Comparison of ENCODE assay signal across 8 cellular contexts in genomic region chr1:234801147-234801546, GRCh38.
DNase-seq lines count a peak whose midpoint lies in the region; ATAC-seq, FAIRE-seq and TF ChIP-seq lines count a peak whose summit lies in the region.
"Not testable (repeated sequence)": the region's sequence is repeated elsewhere in the genome, so short reads cannot be mapped to it uniquely, and the experiment has no call there.

No MANE protein-coding gene starts in this region.

- not testable (repeated sequence) for H3K4me1 ChIP-seq in GM23248 (ENCODE audit: insufficient read depth); Panc1 (ENCODE audit: control insufficient read depth, insufficient read depth, low read length); lung (ENCODE audit: control insufficient read depth in 2 of 2, insufficient read depth in 2 of 2, low read length in 2 of 2); pancreas; upper lobe of left lung

- H3K27ac ChIP-seq in GM23248: peak overlapping the region; percentile 48; the same call in 1 of the 2 replicates
- not testable (repeated sequence) for H3K27ac ChIP-seq in Panc1 (ENCODE audit: low read length); lung (ENCODE audit: low read depth in 1 of 2, low read length in 1 of 2); pancreas; upper lobe of left lung

- not testable (repeated sequence) for BruUV-seq in Panc1 (replicated peaks; lab: Mats Ljungman, UMichigan)

- TF ChIP-seq POLR2A in upper lobe of left lung (IDR thresholded peaks at IDR 0.05): not testable (repeated sequence)

- not testable (repeated sequence) for H3F3A ChIP-seq in GM23248 (ENCODE audit: insufficient read depth)

- not testable (repeated sequence) for H3K27me3 ChIP-seq in GM23248 (replicated peaks; ENCODE audit: insufficient read depth); Panc1 (ENCODE audit: control insufficient read depth, insufficient read depth, low read length); bronchial epithelial cell (ENCODE audit: control insufficient read depth, insufficient read depth, low read length); lung (ENCODE audit: control insufficient read depth, insufficient read depth); pancreas; upper lobe of left lung

- TF ChIP-seq EP300 in upper lobe of left lung (IDR thresholded peaks at IDR 0.05): not testable (repeated sequence)

- DNase-seq in GM23248; Panc1 (ENCODE audit: low read depth, low spot score); bronchial epithelial cell (ENCODE audit: low read depth); Right ventricle myocardium superior; left colon; lung (ENCODE audit: low spot score); pancreas; upper lobe of left lung: not testable (repeated sequence)

- not testable (repeated sequence) for TF ChIP-seq CTCF in Panc1 (IDR thresholded peaks at IDR 0.05); bronchial epithelial cell (IDR thresholded peaks at IDR 0.05; ENCODE audit: insufficient read depth, low read length, severe bottlenecking); lung (IDR thresholded peaks at IDR 0.05; ENCODE audit: control extremely low read depth, extremely low read depth); pancreas (IDR thresholded peaks at IDR 0.05); upper lobe of left lung (IDR thresholded peaks at IDR 0.05)

- in situ Hi-C loops in GM23248 (cut with MboI); Panc1 (cut with HindIII; ENCODE audit: low pct_unique_long_range_greater_than_20kb, low sequenced_read_pairs): not testable (repeated sequence)

- not testable (repeated sequence) for H3K9ac ChIP-seq in GM23248

- ATAC-seq in Panc1 (peak; percentile 73), Right ventricle myocardium superior (ENCODE audit: poor library complexity) (peak; percentile 55), left colon (peak; percentile 41), lung (ENCODE audit: insufficient read depth, low FRiP score) (peak; percentile 73), pancreas (peak; percentile 63 to 84 (median 80)), upper lobe of left lung (ENCODE audit: low FRiP score in 2 of 2) (peak; percentile 78 to 81)

- not testable (repeated sequence) for H3K4me2 ChIP-seq in GM23248 (ENCODE audit: unreplicated experiment)

- not testable (repeated sequence) for H3K9me2 ChIP-seq in GM23248 (ENCODE audit: insufficient read depth)

- POLR2A ChIA-PET in Panc1 (lab: Charles Lee): not testable (repeated sequence)

- no CpG with 5 or more reads among the region's 2 CpGs for WGBS in GM23248 (ENCODE audit: low coverage in 1 of 2, low lambda C conversion rate in 2 of 2, missing lambda C conversion rate in 2 of 2), 2 experiments
- no CpG with 5 or more reads among the region's 2 CpGs for WGBS in lung, 2 donors
- WGBS in pancreas, 2 donors: no CpG with 5 or more reads among the region's 2 CpGs
- WGBS in upper lobe of left lung, 2 donors: no CpG with 5 or more reads among the region's 2 CpGs

- FAIRE-seq in bronchial epithelial cell (lab: Jason Lieb, UNC): peak; percentile 90
- FAIRE-seq in pancreas (lab: Jason Lieb, UNC): not testable (repeated sequence)

- intact Hi-C loops in Panc1 (cut with micrococcal nuclease; ENCODE audit: unreplicated experiment); Right ventricle myocardium superior (cut with DNase I); left colon (cut with DNase I, micrococcal nuclease); pancreas (cut with DNase I): not testable (repeated sequence)

- H2AFZ ChIP-seq in GM23248: not testable (repeated sequence)

- H3K4me3 ChIP-seq in GM23248; Panc1 (ENCODE audit: low read depth in 2 of 2, low read length in 2 of 2); bronchial epithelial cell (ENCODE audit: low read depth, low read length); lung; pancreas; upper lobe of left lung: not testable (repeated sequence)

- H3K79me2 ChIP-seq in GM23248 (ENCODE audit: insufficient read depth): not testable (repeated sequence)

- H3K9me3 ChIP-seq in GM23248 (ENCODE audit: low read depth); Panc1 (ENCODE audit: control insufficient read depth, insufficient read depth, low read depth, low read length); lung (ENCODE audit: control insufficient read depth in 2 of 2, insufficient read depth in 1 of 2, low read length in 1 of 2); pancreas; upper lobe of left lung: not testable (repeated sequence)

- CTCF ChIA-PET in Panc1 (lab: Charles Lee): not testable (repeated sequence)

- not testable (repeated sequence) for H4K20me1 ChIP-seq in GM23248 (ENCODE audit: insufficient read depth)

- H3K36me3 ChIP-seq in GM23248 (ENCODE audit: low read depth); Panc1 (ENCODE audit: control insufficient read depth, insufficient read depth, low read length); bronchial epithelial cell (ENCODE audit: control insufficient read depth, insufficient read depth, low read length); lung (ENCODE audit: control insufficient read depth in 2 of 2, insufficient read depth in 2 of 2, low read length in 2 of 2); pancreas; upper lobe of left lung: not testable (repeated sequence)
